ENCODE assay signal across 15 cellular contexts in genomic region chr14:87109271-87109670, GRCh38.
DNase-seq lines count a peak whose midpoint lies in the region; ATAC-seq, FAIRE-seq and TF ChIP-seq lines count a peak whose summit lies in the region.
"Had no signal": no experiment of that assay in that cellular context is flagged by ENCODE, and none has a peak within 500 bp of the region (broad histone marks: within the 10 kb centered on the region; RNA-seq: fewer than 3 reads in every experiment).

No MANE protein-coding gene starts in this region.

- H2BK15ac ChIP-seq in IMR-90 (ENCODE audit: low read depth, low read length): 0 out of 3 replicates have a peak overlapping the region, but pooled peaks have one; percentile 64

- H3K27me3 ChIP-seq in IMR-90 (ENCODE audit: control insufficient read depth, insufficient read depth, low read length): no peaks in the 10 kb centered on the region
- no peaks in the 10 kb centered on the region for H3K27me3 ChIP-seq in K562 (ENCODE audit: control insufficient read depth in 2 of 2, insufficient read depth in 2 of 2, low read length in 2 of 2)
- H3K27me3 ChIP-seq in keratinocyte (ENCODE audit: control insufficient read depth, extremely low read depth, insufficient read depth, low read length): no peaks in the 10 kb centered on the region

- peaks cover 2% of the 10 kb centered on the region for H3K4me1 ChIP-seq in IMR-90 (ENCODE audit: control insufficient read depth, insufficient read depth, low read length)
- H3K4me1 ChIP-seq in K562 (replicated peaks in 1 of 2; ENCODE audit: control insufficient read depth in 2 of 2, insufficient read depth in 2 of 2, low read length in 2 of 2): no peaks in the 10 kb centered on the region
- H3K4me1 ChIP-seq in keratinocyte (ENCODE audit: control insufficient read depth, extremely low read depth, insufficient read depth, low read length): peaks cover 3% of the 10 kb centered on the region
- H3K4me1 ChIP-seq: A549 had no signal

- H2BK20ac ChIP-seq in IMR-90 (ENCODE audit: low read depth, low read length): peak overlapping the region; percentile 39; the same call in 1 of the 2 replicates

- H3K9me1 ChIP-seq in IMR-90 (ENCODE audit: insufficient read depth, low read length) (no peaks in the 10 kb centered on the region), K562 (ENCODE audit: control insufficient read depth, insufficient read depth, low read length) (no peaks in the 10 kb centered on the region), keratinocyte (ENCODE audit: control insufficient read depth, extremely low read depth, insufficient read depth, low read length) (no peaks in the 10 kb centered on the region)

- H2AFZ ChIP-seq in IMR-90 (replicated peaks; ENCODE audit: low read length, poor library complexity): peak overlapping the region; percentile 59
- no peak overlapping the region for H2AFZ ChIP-seq in K562 (ENCODE audit: low read depth, low read length)
- no peak overlapping the region for H2AFZ ChIP-seq in keratinocyte (ENCODE audit: control insufficient read depth, low read length)
- H2AFZ ChIP-seq: GM23248 had no signal

- no peak for FAIRE-seq in K562 (lab: Jason Lieb, UNC)
- peak; percentile 36 for FAIRE-seq in keratinocyte (lab: Jason Lieb, UNC)
- FAIRE-seq: A549, D721Med, H54 had no signal

- no peak overlapping the region for H2AK9ac ChIP-seq in IMR-90 (replicated peaks; ENCODE audit: low read depth, low read length, poor library complexity)

- peak overlapping the region; percentile 21; the same call in 1 of the 2 replicates for H3K18ac ChIP-seq in IMR-90 (ENCODE audit: low read depth, low read length)

- H2BK5ac ChIP-seq in IMR-90 (ENCODE audit: low read depth, low read length, poor library complexity, severe bottlenecking): no peak overlapping the region

- no peak overlapping the region for H3K14ac ChIP-seq in IMR-90 (replicated peaks; ENCODE audit: low read depth, low read length)

- H3K4me2 ChIP-seq in IMR-90 (ENCODE audit: low read depth, low read length): no peak overlapping the region
- no peak overlapping the region for H3K4me2 ChIP-seq in K562 (ENCODE audit: insufficient read depth, low read length)
- H3K4me2 ChIP-seq in keratinocyte (ENCODE audit: control insufficient read depth, extremely low read depth, insufficient read depth, low read depth, low read length): no peak overlapping the region
- H3K4me2 ChIP-seq: A549 had no signal

- TF ChIP-seq RAD21 in IMR-90 (IDR thresholded peaks at IDR 0.05; ENCODE audit: low read length) (no peak), K562 (CRISPR knock-in tag; conservative IDR thresholded peaks at IDR 0.05 in 1 of 2, IDR thresholded peaks at IDR 0.05 in 1 of 2) (no peak)

- H4K20me1 ChIP-seq in IMR-90 (ENCODE audit: insufficient read depth, low read length): no peaks in the 10 kb centered on the region
- H4K20me1 ChIP-seq in K562 (replicated peaks; ENCODE audit: control insufficient read depth, insufficient read depth, low read length): no peaks in the 10 kb centered on the region
- H4K20me1 ChIP-seq in keratinocyte (ENCODE audit: control insufficient read depth, extremely low read depth, insufficient read depth, low read length): no peaks in the 10 kb centered on the region

- no peak overlapping the region for H3K23ac ChIP-seq in IMR-90 (ENCODE audit: low read depth, low read length)

- H3K79me1 ChIP-seq in IMR-90 (ENCODE audit: low read depth in 1 of 2, low read length in 2 of 2): no peaks in the 10 kb centered on the region

- H3K79me2 ChIP-seq in K562 (ENCODE audit: control insufficient read depth, insufficient read depth, low read length) (no peaks in the 10 kb centered on the region), keratinocyte (ENCODE audit: control insufficient read depth, insufficient read depth, low read length) (no peaks in the 10 kb centered on the region)

- no peak for TF ChIP-seq EP300 in K562 (IDR thresholded peaks at IDR 0.05; ENCODE audit: low read length)

- H4K5ac ChIP-seq in IMR-90 (ENCODE audit: low read depth, low read length): peak overlapping the region; percentile 32; the same call in 1 of the 2 replicates

- H4K8ac ChIP-seq in IMR-90 (ENCODE audit: low read depth in 2 of 2, low read length in 2 of 2): peak overlapping the region in 1 of 2 experiments; percentile 62; a peak in 1 of 4 replicates

- intact Hi-C loops in IMR-90 (cut with micrococcal nuclease) (no loop called here), K562 (cut with micrococcal nuclease) (no loop called here)

- BruUV-seq in IMR-90 (replicated peaks; lab: Mats Ljungman, UMichigan) (no TSS peak), K562 (replicated peaks; lab: Mats Ljungman, UMichigan) (no TSS peak)

- DNase-seq in IMR-90: no peak
- peak; percentile 18 for DNase-seq in NCI-H69 (lab: John Stamatoyannopoulos, UW)
- no peak for DNase-seq in K562 (ENCODE audit: extremely low read depth in 1 of 4, low spot score in 3 of 4)
- DNase-seq in keratinocyte (ENCODE audit: low read depth, low spot score): no peak
- DNase-seq: CD8-positive, alpha-beta T cell; COR-L47; DMS53; GF-D8 had no signal

- H3K4ac ChIP-seq in IMR-90 (ENCODE audit: low read depth, low read length): peak overlapping the region; percentile 41; the same call in 1 of the 2 replicates

- in situ Hi-C loops in IMR-90 (cut with MboI; ENCODE audit: low sequenced_read_pairs) (no loop called here), K562 (cut with MboI) (no loop called here)

- H3K4me3 ChIP-seq in IMR-90 (ENCODE audit: insufficient read depth, low read depth, low read length): no peak overlapping the region
- H3K4me3 ChIP-seq in K562: no peak overlapping the region
- no peak overlapping the region for H3K4me3 ChIP-seq in keratinocyte (ENCODE audit: control insufficient read depth in 2 of 3, extremely low read depth in 1 of 3, insufficient read depth in 2 of 3, low read depth in 1 of 3, low read length in 3 of 3)
- H3K4me3 ChIP-seq: A549, GM23248 had no signal

- CTCF ChIA-PET in IMR-90 (lab: Yijun Ruan, JAX) (interaction anchor here (0.6 kb wide), 1 partner anchor 1171 kb away, joined by 3 read pairs; no protein-coding TSS in a partner anchor), K562 (lab: Yijun Ruan, JAX; ENCODE audit: low intra/inter-chr PET ratio) (no interaction called here)

- H3K27ac ChIP-seq in IMR-90 (ENCODE audit: insufficient read depth, low read length): no peak overlapping the region
- no peak overlapping the region for H3K27ac ChIP-seq in K562 (ENCODE audit: extremely low read depth, low read depth, low read length)
- H3K27ac ChIP-seq in keratinocyte (ENCODE audit: control insufficient read depth, insufficient read depth, low read length): no peak overlapping the region
- H3K27ac ChIP-seq: A549, GM23248 had no signal

- ATAC-seq in IMR-90 (ENCODE audit: low read depth) (no peak), K562 (no peak), GM21381 (IDR thresholded peaks at IDR 0.05; ENCODE audit: unreplicated experiment) (no peak), SK-N-SH treated with all-trans-retinoic acid at 6 μM for 48 hours (no peak), HG02852 (IDR thresholded peaks at IDR 0.05; ENCODE audit: unreplicated experiment) (no peak)
- ATAC-seq: A549; CD8-positive, alpha-beta T cell had no signal

- no CpG with 5 or more reads among the region's 3 CpGs for WGBS in IMR-90 (ENCODE audit: extremely low coverage in 2 of 2, insufficient read length in 1 of 2), 2 experiments
- 9% methylated on average over 2 of the region's 3 CpGs for WGBS in K562 (ENCODE audit: insufficient coverage, low coverage, missing lambda C conversion rate)

- no peaks in the 10 kb centered on the region for H3K36me3 ChIP-seq in IMR-90 (ENCODE audit: control insufficient read depth, insufficient read depth, low read length)
- H3K36me3 ChIP-seq in K562 (ENCODE audit: control insufficient read depth, insufficient read depth, low read length): no peaks in the 10 kb centered on the region
- no peaks in the 10 kb centered on the region for H3K36me3 ChIP-seq in keratinocyte (ENCODE audit: control insufficient read depth in 2 of 2, extremely low read depth in 1 of 2, insufficient read depth in 2 of 2, low read length in 2 of 2)

- peak overlapping the region; percentile 33; the same call in 1 of the 2 replicates for H4K91ac ChIP-seq in IMR-90 (ENCODE audit: insufficient read depth, low read depth, low read length)

- H2BK120ac ChIP-seq in IMR-90 (ENCODE audit: low read depth, low read length): peak overlapping the region; percentile 36; the same call in 1 of the 2 replicates

- H2AK5ac ChIP-seq in IMR-90 (ENCODE audit: low read depth, low read length): peak overlapping the region; percentile 27

- no peak for TF ChIP-seq CTCF in IMR-90 (conservative IDR thresholded peaks at IDR 0.05; ENCODE audit: low read depth, low read length)
- TF ChIP-seq CTCF in K562 (IDR thresholded peaks at IDR 0.05 in 2 of 3, conservative IDR thresholded peaks at IDR 0.05 in 1 of 3; ENCODE audit: insufficient read depth in 2 of 3, low read depth in 1 of 3, low read length in 3 of 3): no peak
- no peak for TF ChIP-seq CTCF in keratinocyte (optimal IDR thresholded peaks at IDR 0.05 in 1 of 3, IDR thresholded peaks at IDR 0.05 in 1 of 3, conservative IDR thresholded peaks at IDR 0.05 in 1 of 3; ENCODE audit: extremely low read depth in 1 of 3, insufficient read depth in 2 of 3, low read length in 3 of 3)

- H3K9ac ChIP-seq in IMR-90 (ENCODE audit: low read depth, low read length) (no peak overlapping the region), K562 (ENCODE audit: insufficient read depth in 1 of 2, low read depth in 2 of 2, low read length in 2 of 2) (no peak overlapping the region), keratinocyte (ENCODE audit: control insufficient read depth, extremely low read depth, insufficient read depth, low read length) (no peak overlapping the region)
- H3K9ac ChIP-seq: GM23248 had no signal

- H3K9me3 ChIP-seq in IMR-90 (ENCODE audit: control insufficient read depth, insufficient read depth, low read length): no peaks in the 10 kb centered on the region
- H3K9me3 ChIP-seq in K562 (replicated peaks; ENCODE audit: control insufficient read depth, insufficient read depth, low read depth, low read length): no peaks in the 10 kb centered on the region
- H3K9me3 ChIP-seq in keratinocyte (ENCODE audit: control insufficient read depth, low read depth, low read length): no peaks in the 10 kb centered on the region
- H3K9me3 ChIP-seq: A549 had no signal

- TF ChIP-seq POLR2A in IMR-90 (IDR thresholded peaks at IDR 0.05; ENCODE audit: low read depth, low read length) (no peak), K562 (conservative IDR thresholded peaks at IDR 0.05) (no peak)

- POLR2A ChIA-PET in IMR-90 (lab: Charles Lee; ENCODE audit: unreplicated experiment) (no interaction called here), K562 (lab: Yijun Ruan, JAX) (no interaction called here)

- H3K56ac ChIP-seq in IMR-90 (ENCODE audit: extremely low read depth, insufficient read depth, low read length): no peak overlapping the region

- dilution Hi-C loops in IMR-90 (cut with HindIII; ENCODE audit: low sequenced_read_pairs, unreplicated experiment) (no loop called here), keratinocyte (cut with MboI; ENCODE audit: extremely low pct_ligation_motif_present, low sequenced_read_pairs) (no loop called here)

TF ChIP-seq in IMR-90, 13 proteins besides CTCF, POLR2A, EP300 and RAD21 (continues in another document):
- TF ChIP-seq CHD1 (IDR thresholded peaks at IDR 0.05; ENCODE audit: low read depth, low read length): no peak

TF ChIP-seq in K562, 482 proteins besides CTCF, POLR2A, EP300 and RAD21 (continues in another document):
- TF ChIP-seq NFIX (CRISPR knock-in tag; IDR thresholded peaks at IDR 0.05; ENCODE audit: low read depth): peak; percentile 84

TF ChIP-seq in SK-N-SH treated with all-trans-retinoic acid at 6 μM for 48 hours, 23 proteins besides CTCF, POLR2A, EP300 and RAD21 (continues in another document):
- no peak for TF ChIP-seq RARB (CRISPR knock-in tag; IDR thresholded peaks at IDR 0.05)
